Comparison of ENCODE assay signal across 24 cellular contexts in the genomic region with DNA sequence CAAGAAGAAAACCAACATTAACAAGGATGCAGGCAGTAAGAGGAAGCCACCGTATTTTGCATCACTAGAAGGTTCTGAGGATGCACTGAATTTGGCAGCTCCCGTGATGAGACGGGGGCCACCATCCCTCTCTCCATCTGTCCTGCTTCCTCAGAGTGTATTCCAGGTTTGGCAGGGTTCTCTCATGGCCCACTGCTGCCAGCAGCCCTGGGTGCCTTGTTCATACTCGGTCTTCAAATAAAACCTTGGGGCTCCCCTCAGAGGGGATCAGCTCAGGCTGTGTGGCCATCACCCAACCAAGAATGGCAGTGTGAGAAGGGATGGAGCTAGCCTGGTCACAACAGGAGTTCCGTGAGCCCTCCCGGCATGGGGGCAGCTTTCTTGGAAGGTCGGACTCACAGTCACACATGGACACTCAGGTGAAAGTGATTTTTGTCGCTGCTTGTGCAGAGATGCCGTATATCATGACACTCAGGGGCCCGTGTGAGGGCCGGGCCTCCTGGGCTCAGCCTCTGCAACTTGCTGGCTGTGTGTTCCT.
"Had no signal": no experiment of that assay in that cellular context is flagged by ENCODE, and none has a peak within 500 bp of the region (broad histone marks: within the 10 kb centered on the region; RNA-seq: fewer than 3 reads in every experiment).

No MANE protein-coding gene starts in this region.

- H3K27me3 ChIP-seq: MG63 had no signal

- H3K4me3 ChIP-seq: MG63 had no signal

- H3K27ac Mint-ChIP-seq: activated CD4-positive, alpha-beta memory T cell treated with anti-CD3 and anti-CD28 coated beads, Interleukin-2, amount 10 ng/mL, durations not matched to agents 7 days and 5 days; activated CD4-positive, alpha-beta T cell treated with anti-CD3 and anti-CD28 coated beads for 36 hours; activated naive CD8-positive, alpha-beta T cell treated with anti-CD3 and anti-CD28 coated beads, Interleukin-2, amount 50 U/mL, for 24 hours; brain had no signal

- H3K27me3 Mint-ChIP-seq: activated B cell treated with CpG ODN at 0.5 μM for 24 hours; activated CD4-positive, alpha-beta memory T cell treated with anti-CD3 and anti-CD28 coated beads, Interleukin-2, amount 10 ng/mL, durations not matched to agents 7 days and 5 days; activated CD4-positive, alpha-beta T cell treated with anti-CD3 and anti-CD28 coated beads for 36 hours; activated naive CD8-positive, alpha-beta T cell treated with anti-CD3 and anti-CD28 coated beads, Interleukin-2, amount 50 U/mL, for 24 hours had no signal

- H3K36me3 ChIP-seq: MG63 had no signal

- H3K4me1 Mint-ChIP-seq: brain had no signal

- ATAC-seq: activated CD4-positive, alpha-beta T cell treated with anti-CD3 and anti-CD28 coated beads for 36 hours; activated naive CD4-positive, alpha-beta T cell treated with anti-CD3 and anti-CD28 coated beads, Interleukin-2, amount 50 U/mL, for 72 hours; activated naive CD8-positive, alpha-beta T cell treated with anti-CD3 and anti-CD28 coated beads, Interleukin-2, amount 50 U/mL, for 24 hours had no signal

- DNase-seq: activated B cell treated with CpG ODN at 0.5 μM for 24 hours; activated CD4-positive, alpha-beta memory T cell treated with anti-CD3 and anti-CD28 coated beads, Interleukin-2, amount 10 ng/mL, durations not matched to agents 7 days and 5 days; activated CD4-positive, alpha-beta T cell treated with anti-CD3 and anti-CD28 coated beads for 36 hours; activated CD4-positive, alpha-beta T cell treated with anti-CD3 and anti-CD28 coated beads, Interleukin-2, amount 50 U/mL, for 1 hour; activated CD8-positive, alpha-beta memory T cell treated with anti-CD3 and anti-CD28 coated beads, Interleukin-2, amount 50 U/mL, for 48 hours; activated naive CD4-positive, alpha-beta T cell treated with Interleukin-2 at 50 U/mL for 16 hours; activated naive CD8-positive, alpha-beta T cell treated with anti-CD3 and anti-CD28 coated beads, Interleukin-2, amount 50 U/mL, for 24 hours; activated T-cell treated with anti-CD3 and anti-CD28 coated beads, Interleukin-2, amount 50 U/mL, for 1 hour; amniotic stem cell; MG63; MV-4-11; NCI-H1092 treated with DMSO at 0.1 percent for 48 hours; NCI-H1417 treated with DMSO at 0.1 percent for 48 hours; NCI-H1694; NCI-H2029 treated with DMSO at 0.1 percent for 48 hours; NCI-H345; NCI-H510A; NCI-H526 treated with DMSO at 0.1 percent for 48 hours; NCI-H82; SIG-M5; T-helper 2 cell; T1000 had no signal

- H3K4me3 Mint-ChIP-seq: activated B cell treated with CpG ODN at 0.5 μM for 24 hours; activated CD4-positive, alpha-beta memory T cell treated with anti-CD3 and anti-CD28 coated beads, Interleukin-2, amount 10 ng/mL, durations not matched to agents 7 days and 5 days; activated CD4-positive, alpha-beta T cell treated with anti-CD3 and anti-CD28 coated beads for 36 hours; activated naive CD8-positive, alpha-beta T cell treated with anti-CD3 and anti-CD28 coated beads, Interleukin-2, amount 50 U/mL, for 24 hours; brain had no signal
